9 cellular contexts compared by ENCODE assay signal in the genomic region with DNA sequence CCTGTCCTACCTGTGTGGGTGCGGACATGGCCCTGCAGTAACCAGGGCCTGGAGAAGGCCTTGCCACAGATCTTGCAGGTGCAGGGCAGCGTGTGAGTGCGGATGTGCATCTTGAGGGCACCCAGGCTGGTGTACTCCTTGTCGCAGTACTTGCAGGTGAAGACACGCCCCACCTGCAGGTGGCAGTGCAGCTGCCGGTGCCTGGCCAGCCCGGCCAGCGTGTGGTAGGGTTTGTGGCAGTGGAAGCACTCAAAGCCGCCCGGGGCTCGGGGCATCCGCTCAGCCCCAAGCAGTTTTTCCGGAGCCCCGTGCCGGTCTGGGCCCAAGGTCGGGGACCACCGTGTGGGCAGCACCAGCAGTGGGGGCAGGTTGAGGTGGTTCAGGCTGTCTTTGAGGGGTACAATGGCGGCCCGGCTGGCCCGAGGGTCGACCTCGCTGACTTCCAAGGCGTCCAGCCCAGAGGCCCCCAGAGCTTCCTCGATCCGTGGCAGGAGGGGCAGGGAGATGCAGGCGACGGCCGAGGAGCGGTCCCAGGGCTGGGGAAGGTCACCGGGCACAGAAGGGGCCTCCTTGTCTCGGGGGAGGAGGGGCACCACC. TPM values are rescaled to one million over a fixed set of nuclear protein-coding genes. Genes with fewer than 3 reads are reported as not detected.
DNase-seq lines count a peak whose midpoint lies in the region; ATAC-seq and TF ChIP-seq lines count a peak whose summit lies in the region.
"Had no signal": no experiment of that assay in that cellular context is flagged by ENCODE, and none has a peak within 500 bp of the region (broad histone marks: within the 10 kb centered on the region; RNA-seq: fewer than 3 reads in every experiment).

No MANE protein-coding gene starts in this region.

- H3K27me3 Mint-ChIP-seq in activated T-cell treated with anti-CD3 and anti-CD28 coated beads, Interleukin-2, amount 50 U/mL, for 4 hours (ENCODE audit: low read depth): no peaks in the 10 kb centered on the region
- H3K27me3 Mint-ChIP-seq in immature natural killer cell (ENCODE audit: low read depth in 3 of 3): peaks cover 1 to 7% (median 4%) of the 10 kb centered on the region in 3 donors

- DNase-seq in GM12864 (ENCODE audit: low read depth) (peak; percentile 68), immature natural killer cell (peak in 2 of 3 donors; percentile 42 to 47), hepatic stellate cell (ENCODE audit: low spot score) (no peak), OCI-M2 (lab: John Stamatoyannopoulos, UW; ENCODE audit: unreplicated experiment) (no peak), NCI-H1417 (lab: John Stamatoyannopoulos, UW) (no peak), NCI-H774 (lab: John Stamatoyannopoulos, UW) (no peak)
- no peak for DNase-seq in activated T-cell treated with anti-CD3 and anti-CD28 coated beads, Interleukin-2, amount 50 U/mL, for 4 hours

- peak overlapping the region; percentile 28 to 94 (median 86) for H3K27ac Mint-ChIP-seq in immature natural killer cell

- peaks cover 44% of the 10 kb centered on the region for H3K4me1 Mint-ChIP-seq in activated T-cell treated with anti-CD3 and anti-CD28 coated beads, Interleukin-2, amount 50 U/mL, for 4 hours (ENCODE audit: low read depth)
- H3K4me1 Mint-ChIP-seq in immature natural killer cell: peaks cover 34 to 37% of the 10 kb centered on the region in 2 donors

- peaks cover 1% of the 10 kb centered on the region for H3K36me3 Mint-ChIP-seq in activated T-cell treated with anti-CD3 and anti-CD28 coated beads, Interleukin-2, amount 50 U/mL, for 4 hours (ENCODE audit: insufficient read depth)
- no peaks in the 10 kb centered on the region for H3K36me3 Mint-ChIP-seq in immature natural killer cell

- peak overlapping the region; percentile 59 for H3K4me3 Mint-ChIP-seq in activated T-cell treated with anti-CD3 and anti-CD28 coated beads, Interleukin-2, amount 50 U/mL, for 4 hours
- H3K4me3 Mint-ChIP-seq in immature natural killer cell: peak overlapping the region in 4 of 5 donors; percentile 9 to 76 (median 62)

- peak overlapping the region; percentile 24 for H3K4me3 ChIP-seq in GM12864 (ENCODE audit: low read depth, low read length)

- TF ChIP-seq CTCF in GM12864 (IDR thresholded peaks at IDR 0.05; ENCODE audit: low read depth, low read length, missing control alignments): peak; percentile 85

- ATAC-seq in HG03432 (IDR thresholded peaks at IDR 0.05; ENCODE audit: unreplicated experiment): peak; percentile 15
- ATAC-seq in activated T-cell treated with anti-CD3 and anti-CD28 coated beads, Interleukin-2, amount 50 U/mL, for 4 hours: no peak

- no peaks in the 10 kb centered on the region for H3K9me3 Mint-ChIP-seq in activated T-cell treated with anti-CD3 and anti-CD28 coated beads, Interleukin-2, amount 50 U/mL, for 4 hours
- H3K9me3 Mint-ChIP-seq in immature natural killer cell: no peaks in the 10 kb centered on the region

RNA-seq across cellular contexts. Expression of gene SNAI3, which starts 5.1 kb away (rescaled TPM):
- 1 to 10 TPM in 2 of 3 donors, under 1 TPM in 1; 0.90 to 1.3 (median 1.2) TPM for total RNA-seq in activated T-cell treated with anti-CD3 and anti-CD28 coated beads, Interleukin-2, amount 50 U/mL, for 4 hours
- polyA plus RNA-seq in immature natural killer cell: 10 to 100 TPM in 2 of 3 donors, 1 to 10 TPM in 1; 9.0 to 12.4 (median 11.7) TPM
- total RNA-seq: SK-MEL-5 had no signal

RNA-seq across cellular contexts. Expression of gene MVD, which starts 18.3 kb away (rescaled TPM):
- 10 to 100 TPM; 39.0 to 49.2 (median 44.4) TPM for total RNA-seq in activated T-cell treated with anti-CD3 and anti-CD28 coated beads, Interleukin-2, amount 50 U/mL, for 4 hours
- 10 to 100 TPM; 79.4 to 96.6 (median 87.6) TPM for polyA plus RNA-seq in immature natural killer cell

RNA-seq across cellular contexts. Expression of gene RNF166, which starts 25.0 kb away (rescaled TPM):
- 10 to 100 TPM; 28.0 to 45.7 (median 30.6) TPM for total RNA-seq in activated T-cell treated with anti-CD3 and anti-CD28 coated beads, Interleukin-2, amount 50 U/mL, for 4 hours
- polyA plus RNA-seq in immature natural killer cell: 100 to 1,000 TPM; 129 to 157 (median 141) TPM

RNA-seq across cellular contexts. Expression of gene CTU2, which starts 25.1 kb away (rescaled TPM):
- total RNA-seq in activated T-cell treated with anti-CD3 and anti-CD28 coated beads, Interleukin-2, amount 50 U/mL, for 4 hours: 100 to 1,000 TPM in 2 of 3 donors, 10 to 100 TPM in 1; 96.8 to 129 (median 116) TPM
- 10 to 100 TPM; 21.4 to 23.0 (median 22.0) TPM for polyA plus RNA-seq in immature natural killer cell

RNA-seq across cellular contexts. Expression of gene CYBA, which starts 30.3 kb away (rescaled TPM):
- 100 to 1,000 TPM; 110 to 147 (median 117) TPM for total RNA-seq in activated T-cell treated with anti-CD3 and anti-CD28 coated beads, Interleukin-2, amount 50 U/mL, for 4 hours
- polyA plus RNA-seq in immature natural killer cell: 1,000 to 10,000 TPM; 2,079 to 2,787 (median 2,690) TPM

Comparison
In these comparisons a context has a peak if more than half of its experiments do, and no peak if none do; other contexts are left out.
1. DNase-seq: peak in GM12864 (single experiment) and immature natural killer cell (2 of 3); none in activated T-cell treated with anti-CD3 and anti-CD28 coated beads, Interleukin-2, amount 50 U/mL, for 4 hours (single experiment), hepatic stellate cell (single experiment), OCI-M2 (single experiment), NCI-H1417 (0 of 3) and NCI-H774 (single experiment).